Comparison of ENCODE assay signal across 9 cellular contexts in the genomic region with DNA sequence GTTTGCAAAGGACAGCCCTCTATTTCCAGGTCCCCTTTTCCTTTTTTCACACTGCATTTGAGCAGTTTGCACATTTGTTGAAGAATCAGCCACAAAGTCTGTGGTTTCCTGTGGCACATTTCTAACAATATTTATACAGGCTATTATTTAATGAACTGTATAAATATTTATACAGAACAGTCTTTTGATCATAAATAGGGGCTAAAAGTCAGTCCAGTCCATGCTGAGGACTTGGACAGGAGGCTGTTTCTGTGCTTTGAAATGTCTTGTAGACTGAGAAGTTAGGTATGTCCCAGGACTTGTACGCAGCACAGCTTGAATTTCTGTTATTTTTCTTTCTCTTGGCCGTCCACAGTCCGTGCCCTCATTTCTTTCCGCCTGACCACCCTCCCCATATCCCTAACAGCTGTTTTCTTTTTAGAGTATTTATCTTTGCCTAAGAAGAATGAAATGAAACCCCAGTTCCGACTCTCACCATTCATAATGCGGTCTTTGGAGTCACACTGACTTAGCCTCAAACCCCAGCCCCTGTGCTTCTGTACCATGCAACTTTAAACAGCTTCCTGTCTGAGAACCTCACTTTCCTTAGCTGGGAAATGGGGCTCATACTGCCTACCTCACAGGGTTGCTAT. TPM values are rescaled to one million over a fixed set of nuclear protein-coding genes. Genes with fewer than 3 reads are reported as not detected.
DNase-seq lines count a peak whose midpoint lies in the region; ATAC-seq and TF ChIP-seq lines count a peak whose summit lies in the region.
"Had no signal": no experiment of that assay in that cellular context is flagged by ENCODE, and none has a peak within 500 bp of the region (broad histone marks: within the 10 kb centered on the region; RNA-seq: fewer than 3 reads in every experiment).

No MANE protein-coding gene starts in this region.

- H3K36me3 ChIP-seq in spleen, result no peaks in the 10 kb centered on the region

- H3K27me3 ChIP-seq in spleen (replicated peaks in 1 of 7), result no peaks in the 10 kb centered on the region

- no peaks in the 10 kb centered on the region for H3K9me3 ChIP-seq in spleen

- intact Hi-C loops in left cardiac atrium (cut with DNase I) (no loop called here), spleen (cut with DNase I; ENCODE audit: low total_unique reads) (no loop called here)

- 52 to 69% (median 66%) methylated on average over 6 of the region's 6 CpGs for WGBS in spleen, 5 donors

- peak; percentile 95 for DNase-seq in LHCN-M2 (ENCODE audit: low read depth)
- DNase-seq in left cardiac atrium, result no peak
- no peak for DNase-seq in spleen
- DNase-seq in UCSD-AML1 (lab: John Stamatoyannopoulos, UW; ENCODE audit: unreplicated experiment), result no peak
- DNase-seq in NCI-H2196 treated with DMSO at 0.1 percent for 48 hours (lab: John Stamatoyannopoulos, UW; ENCODE audit: unreplicated experiment), result no peak
- no peak for DNase-seq in NCI-H345 treated with DMSO at 0.1 percent for 48 hours (lab: John Stamatoyannopoulos, UW; ENCODE audit: unreplicated experiment)
- no peak for DNase-seq in activated CD8-positive, alpha-beta memory T cell treated with anti-CD3 and anti-CD28 coated beads for 24 hours
- DNase-seq: OCI-M1 had no signal

- ATAC-seq in GM19372 (IDR thresholded peaks at IDR 0.05; ENCODE audit: low read depth, unreplicated experiment) (peak; percentile 68), left cardiac atrium (peak; percentile 47 to 62)

- no peak for TF ChIP-seq POLR2A in spleen (IDR thresholded peaks at IDR 0.05)

- no peak for TF ChIP-seq CTCF in spleen (IDR thresholded peaks at IDR 0.05 in 8 of 11, conservative IDR thresholded peaks at IDR 0.05 in 3 of 11)

- H3K4me1 ChIP-seq in spleen, result peaks cover 0 to 33% (median 11%) of the 10 kb centered on the region in 6 donors

- H3K27ac ChIP-seq in spleen, result peak overlapping the region in 6 of 8 donors; percentile 22 to 64 (median 56)

- peak overlapping the region in 2 of 8 donors; percentile 13 to 23 for H3K4me3 ChIP-seq in spleen

RNA-seq across cellular contexts. Expression of a gene that starts 19.7 kb away (rescaled TPM):
- total RNA-seq in LHCN-M2 (2014; rRNA removed), result 16.2 and 18.0 TPM in 2 replicates
- polyA plus RNA-seq in LHCN-M2 (2012), result 18.5 TPM
- total RNA-seq in left cardiac atrium, result 10 to 100 TPM; 14.0 to 21.6 TPM
- 10 to 100 TPM; 10.8 to 27.8 (median 14.3) TPM for total RNA-seq in spleen
- polyA plus RNA-seq in spleen, result 1 to 10 TPM; 1.7 to 6.0 (median 2.4) TPM
